Comparison of ENCODE assay signal across 22 cellular contexts in the genomic region with DNA sequence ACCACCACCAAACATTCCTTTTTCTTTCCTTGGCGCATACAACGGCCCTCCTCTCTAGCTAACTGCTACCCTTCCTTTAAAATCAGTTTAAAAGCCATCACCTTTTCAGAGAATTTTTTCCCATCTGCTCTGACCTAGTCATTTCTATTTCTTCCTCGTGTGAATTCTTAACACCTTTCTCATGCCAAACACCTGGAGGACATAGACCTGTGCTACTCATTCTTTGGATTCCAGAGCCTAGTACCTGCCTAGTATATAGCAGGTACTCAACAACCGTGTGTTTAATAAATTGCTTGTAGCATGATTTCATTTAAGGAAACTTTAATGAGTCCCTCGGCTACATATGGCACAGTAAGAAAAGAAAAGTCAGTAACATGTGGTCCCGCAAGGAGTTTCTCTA. TPM values are rescaled to one million over a fixed set of nuclear protein-coding genes. Genes with fewer than 3 reads are reported as not detected.
DNase-seq lines count a peak whose midpoint lies in the region; FAIRE-seq and TF ChIP-seq lines count a peak whose summit lies in the region.
"Had no signal": no experiment of that assay in that cellular context is flagged by ENCODE, and none has a peak within 500 bp of the region (broad histone marks: within the 10 kb centered on the region; RNA-seq: fewer than 3 reads in every experiment).

No MANE protein-coding gene starts in this region.

- FAIRE-seq in HTR-8/SVneo (lab: Jason Lieb, UNC), result no peak
- FAIRE-seq: pancreas had no signal

- H3K36me3 ChIP-seq in HUES48 (ENCODE audit: control insufficient read depth, insufficient read depth, low read length) (peaks cover 18% of the 10 kb centered on the region), ascending aorta (peaks cover 5 to 22% of the 10 kb centered on the region in 2 donors), skeletal muscle tissue (ENCODE audit: control insufficient read depth in 3 of 3, insufficient read depth in 3 of 3, low read length in 3 of 3) (peaks cover 0 to 5% (median 4%) of the 10 kb centered on the region in 3 donors)
- H3K36me3 ChIP-seq: esophagus squamous epithelium, lower lobe of right lung, pancreas had no signal

- H3K4me3 ChIP-seq in HUES48 (ENCODE audit: low read depth, low read length), result no peak overlapping the region; the same call in 1 of the 2 replicates
- H3K4me3 ChIP-seq in ascending aorta, result peak overlapping the region in 1 of 2 donors; percentile 85
- no peak overlapping the region for H3K4me3 ChIP-seq in skeletal muscle tissue (ENCODE audit: low read length in 3 of 3)
- H3K4me3 ChIP-seq: HAP-1, lower lobe of right lung, pancreas had no signal

- DNase-seq in ascending aorta (ENCODE audit: low spot score in 2 of 2), result no peak
- peak; percentile 89 for DNase-seq in kidney tubule cell (ENCODE audit: low spot score)
- no peak for DNase-seq in cerebellum (ENCODE audit: low spot score)
- DNase-seq in HTR-8/SVneo (ENCODE audit: insufficient read length, low spot score), result no peak
- DNase-seq in NCI-H1417 treated with DMSO at 0.1 percent for 48 hours (lab: John Stamatoyannopoulos, UW), result no peak
- DNase-seq in SIG-M5 treated with dmso at 0.1 percent for 504 hours (lab: John Stamatoyannopoulos, UW; ENCODE audit: unreplicated experiment), result no peak
- DNase-seq: activated CD4-positive, alpha-beta memory T cell treated with anti-CD3 and anti-CD28 coated beads, Interleukin-2, amount 10 ng/mL, durations not matched to agents 7 days and 5 days; activated gamma-delta T cell treated with Interleukin-2 at 50 U/mL for 16 hours; CD4-positive, alpha-beta memory T cell; central memory CD4-positive, alpha-beta T cell; DMS53; esophagus squamous epithelium; glutamatergic neuron; immature natural killer cell; lower lobe of right lung; NCI-H1105; NCI-H510A; T-helper 9 cell had no signal

- no peak for TF ChIP-seq CTCF in ascending aorta (IDR thresholded peaks at IDR 0.05)

- H3K4me1 ChIP-seq in HUES48 (ENCODE audit: control insufficient read depth, insufficient read depth, low read length), result peaks cover 39% of the 10 kb centered on the region
- H3K4me1 ChIP-seq in ascending aorta, result peaks cover 0 to 10% of the 10 kb centered on the region in 2 donors
- H3K4me1 ChIP-seq in skeletal muscle tissue (ENCODE audit: control insufficient read depth in 3 of 3, insufficient read depth in 3 of 3, low read length in 3 of 3), result peaks cover 16 to 35% (median 21%) of the 10 kb centered on the region in 3 donors

- H3K27me3 ChIP-seq in HUES48 (ENCODE audit: control insufficient read depth, insufficient read depth, low read length) (0 out of 2 replicates have a peak, but pooled peaks cover 4% of the 10 kb centered on the region), ascending aorta (no peaks in the 10 kb centered on the region), skeletal muscle tissue (ENCODE audit: control insufficient read depth in 3 of 3, insufficient read depth in 3 of 3, low read length in 3 of 3) (peaks cover 0 to 14% (median 9%) of the 10 kb centered on the region in 3 donors)
- H3K27me3 ChIP-seq: pancreas had no signal

- intact Hi-C loops in ascending aorta (cut with DNase I), result loop anchor here (5.0 to 10.0 kb wide), 5 partner anchors 48 to 646 kb away; a partner anchor contains a TSS

- H3K9me3 ChIP-seq in HUES48 (ENCODE audit: control insufficient read depth, insufficient read depth, low read length) (no peaks in the 10 kb centered on the region), ascending aorta (no peaks in the 10 kb centered on the region), skeletal muscle tissue (ENCODE audit: control insufficient read depth in 3 of 3, low read length in 3 of 3) (no peaks in the 10 kb centered on the region)
- H3K9me3 ChIP-seq: esophagus squamous epithelium, HAP-1, lower lobe of right lung, pancreas had no signal

- H3K9ac ChIP-seq in HUES48 (ENCODE audit: low read depth, low read length) (0 out of 2 replicates have a peak overlapping the region, but pooled peaks have one; percentile 8), skeletal muscle tissue (ENCODE audit: low read depth in 1 of 3, low read length in 3 of 3) (peak overlapping the region in 2 of 3 donors; percentile 68 to 85)

- H3K27ac ChIP-seq in HUES48 (ENCODE audit: low read depth, low read length) (peak overlapping the region; percentile 85), ascending aorta (peak overlapping the region; percentile 86 to 98), skeletal muscle tissue (ENCODE audit: low read depth, low read length) (peak overlapping the region; percentile 94)
- H3K27ac ChIP-seq: lower lobe of right lung had no signal

RNA-seq across cellular contexts. Expression of a gene that starts 2.0 kb away (rescaled TPM):
- total RNA-seq in ascending aorta, result 813 TPM
- 4,149 TPM for total RNA-seq in skeletal muscle tissue
- 119 TPM for total RNA-seq in cerebellum
